Comparison of ENCODE assay signal across 1 cellular context in the genomic region with DNA sequence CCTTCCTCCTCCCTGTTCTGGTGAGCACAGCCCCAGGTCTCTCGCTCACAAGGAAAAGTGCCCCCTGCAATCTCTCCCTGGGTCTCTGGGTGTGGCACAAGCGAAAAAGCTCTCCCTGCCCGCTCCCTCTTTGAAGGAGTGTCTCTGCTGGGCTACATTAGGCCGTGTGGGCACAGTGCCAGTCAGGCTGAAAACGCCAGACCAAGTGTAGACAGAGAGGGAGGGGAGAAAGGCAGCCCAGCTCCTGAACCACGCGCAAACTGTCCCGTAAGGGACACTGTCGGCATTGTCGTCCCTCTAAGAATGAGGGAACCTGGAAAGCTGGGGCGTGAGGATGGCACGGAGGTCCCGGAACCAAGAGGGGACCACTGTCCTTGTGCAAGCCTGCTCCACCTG.
TF ChIP-seq lines count a peak whose summit lies in the region.

No MANE protein-coding gene starts in this region.

TF ChIP-seq in GM23338, 12 proteins besides CTCF, POLR2A, EP300 and RAD21 (continued from another document):
- TF ChIP-seq, protein P1, sequence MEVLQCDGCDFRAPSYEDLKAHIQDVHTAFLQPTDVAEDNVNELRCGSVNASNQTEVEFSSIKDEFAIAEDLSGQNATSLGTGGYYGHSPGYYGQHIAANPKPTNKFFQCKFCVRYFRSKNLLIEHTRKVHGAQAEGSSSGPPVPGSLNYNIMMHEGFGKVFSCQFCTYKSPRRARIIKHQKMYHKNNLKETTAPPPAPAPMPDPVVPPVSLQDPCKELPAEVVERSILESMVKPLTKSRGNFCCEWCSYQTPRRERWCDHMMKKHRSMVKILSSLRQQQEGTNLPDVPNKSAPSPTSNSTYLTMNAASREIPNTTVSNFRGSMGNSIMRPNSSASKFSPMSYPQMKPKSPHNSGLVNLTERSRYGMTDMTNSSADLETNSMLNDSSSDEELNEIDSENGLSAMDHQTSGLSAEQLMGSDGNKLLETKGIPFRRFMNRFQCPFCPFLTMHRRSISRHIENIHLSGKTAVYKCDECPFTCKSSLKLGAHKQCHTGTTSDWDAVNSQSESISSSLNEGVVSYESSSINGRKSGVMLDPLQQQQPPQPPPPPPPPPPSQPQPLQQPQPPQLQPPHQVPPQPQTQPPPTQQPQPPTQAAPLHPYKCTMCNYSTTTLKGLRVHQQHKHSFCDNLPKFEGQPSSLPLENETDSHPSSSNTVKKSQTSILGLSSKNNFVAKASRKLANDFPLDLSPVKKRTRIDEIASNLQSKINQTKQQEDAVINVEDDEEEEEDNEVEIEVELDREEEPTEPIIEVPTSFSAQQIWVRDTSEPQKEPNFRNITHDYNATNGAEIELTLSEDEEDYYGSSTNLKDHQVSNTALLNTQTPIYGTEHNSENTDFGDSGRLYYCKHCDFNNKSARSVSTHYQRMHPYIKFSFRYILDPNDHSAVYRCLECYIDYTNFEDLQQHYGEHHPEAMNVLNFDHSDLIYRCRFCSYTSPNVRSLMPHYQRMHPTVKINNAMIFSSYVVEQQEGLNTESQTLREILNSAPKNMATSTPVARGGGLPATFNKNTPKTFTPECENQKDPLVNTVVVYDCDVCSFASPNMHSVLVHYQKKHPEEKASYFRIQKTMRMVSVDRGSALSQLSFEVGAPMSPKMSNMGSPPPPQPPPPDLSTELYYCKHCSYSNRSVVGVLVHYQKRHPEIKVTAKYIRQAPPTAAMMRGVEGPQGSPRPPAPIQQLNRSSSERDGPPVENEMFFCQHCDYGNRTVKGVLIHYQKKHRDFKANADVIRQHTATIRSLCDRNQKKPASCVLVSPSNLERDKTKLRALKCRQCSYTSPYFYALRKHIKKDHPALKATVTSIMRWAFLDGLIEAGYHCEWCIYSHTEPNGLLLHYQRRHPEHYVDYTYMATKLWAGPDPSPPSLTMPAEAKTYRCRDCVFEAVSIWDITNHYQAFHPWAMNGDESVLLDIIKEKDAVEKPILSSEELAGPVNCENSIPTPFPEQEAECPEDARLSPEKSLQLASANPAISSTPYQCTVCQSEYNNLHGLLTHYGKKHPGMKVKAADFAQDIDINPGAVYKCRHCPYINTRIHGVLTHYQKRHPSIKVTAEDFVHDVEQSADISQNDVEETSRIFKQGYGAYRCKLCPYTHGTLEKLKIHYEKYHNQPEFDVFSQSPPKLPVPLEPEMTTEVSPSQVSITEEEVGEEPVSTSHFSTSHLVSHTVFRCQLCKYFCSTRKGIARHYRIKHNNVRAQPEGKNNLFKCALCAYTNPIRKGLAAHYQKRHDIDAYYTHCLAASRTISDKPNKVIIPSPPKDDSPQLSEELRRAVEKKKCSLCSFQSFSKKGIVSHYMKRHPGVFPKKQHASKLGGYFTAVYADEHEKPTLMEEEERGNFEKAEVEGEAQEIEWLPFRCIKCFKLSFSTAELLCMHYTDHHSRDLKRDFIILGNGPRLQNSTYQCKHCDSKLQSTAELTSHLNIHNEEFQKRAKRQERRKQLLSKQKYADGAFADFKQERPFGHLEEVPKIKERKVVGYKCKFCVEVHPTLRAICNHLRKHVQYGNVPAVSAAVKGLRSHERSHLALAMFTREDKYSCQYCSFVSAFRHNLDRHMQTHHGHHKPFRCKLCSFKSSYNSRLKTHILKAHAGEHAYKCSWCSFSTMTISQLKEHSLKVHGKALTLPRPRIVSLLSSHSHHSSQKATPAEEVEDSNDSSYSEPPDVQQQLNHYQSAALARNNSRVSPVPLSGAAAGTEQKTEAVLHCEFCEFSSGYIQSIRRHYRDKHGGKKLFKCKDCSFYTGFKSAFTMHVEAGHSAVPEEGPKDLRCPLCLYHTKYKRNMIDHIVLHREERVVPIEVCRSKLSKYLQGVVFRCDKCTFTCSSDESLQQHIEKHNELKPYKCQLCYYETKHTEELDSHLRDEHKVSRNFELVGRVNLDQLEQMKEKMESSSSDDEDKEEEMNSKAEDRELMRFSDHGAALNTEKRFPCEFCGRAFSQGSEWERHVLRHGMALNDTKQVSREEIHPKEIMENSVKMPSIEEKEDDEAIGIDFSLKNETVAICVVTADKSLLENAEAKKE (CRISPR knock-in tag; IDR thresholded peaks at IDR 0.05), result no peak
- TF ChIP-seq EZH2phosphoT487 (IDR thresholded peaks at IDR 0.05; ENCODE audit: unreplicated experiment) (no peak), NANOG (IDR thresholded peaks at IDR 0.05; ENCODE audit: borderline replicate concordance) (no peak), STAT1 (IDR thresholded peaks at IDR 0.05; ENCODE audit: unreplicated experiment) (no peak), ZNF114 (CRISPR knock-in tag; IDR thresholded peaks at IDR 0.05) (no peak), ZNF331 (CRISPR knock-in tag; IDR thresholded peaks at IDR 0.05; ENCODE audit: low read depth) (no peak), POLR2AphosphoS5 (IDR thresholded peaks at IDR 0.05; ENCODE audit: low read depth) (no peak)
